In genomic region chr10:124602646-124603365, GRCh38 we compare ENCODE assay signal across 25 cellular contexts.
DNase-seq lines count a peak whose midpoint lies in the region; ATAC-seq and TF ChIP-seq lines count a peak whose summit lies in the region.
"Had no signal": no experiment of that assay in that cellular context is flagged by ENCODE, and none has a peak within 500 bp of the region (broad histone marks: within the 10 kb centered on the region; RNA-seq: fewer than 3 reads in every experiment).

No MANE protein-coding gene starts in this region.

- no peak overlapping the region for H3K27ac ChIP-seq in sigmoid colon
- H3K27ac ChIP-seq: C4-2B, epithelial cell of prostate, pancreas, uterus had no signal

- H3K27me3 Mint-ChIP-seq in stimulated activated naive CD8-positive, alpha-beta T cell treated with anti-CD3 and anti-CD28 coated beads, Interleukin-15, amount 100 ng/mL, for 72 hours, result no peaks in the 10 kb centered on the region
- H3K27me3 Mint-ChIP-seq in chondrocyte (ENCODE audit: low read depth), result no peaks in the 10 kb centered on the region
- H3K27me3 Mint-ChIP-seq in naive B cell, result no peaks in the 10 kb centered on the region
- H3K27me3 Mint-ChIP-seq: activated naive CD8-positive, alpha-beta T cell treated with anti-CD3 and anti-CD28 coated beads, Interleukin-2, amount 10 ng/mL, durations not matched to agents 7 days and 5 days; naive thymus-derived CD8-positive, alpha-beta T cell had no signal

- ATAC-seq in stimulated activated naive CD8-positive, alpha-beta T cell treated with anti-CD3 and anti-CD28 coated beads, Interleukin-15, Interleukin-2, amounts not matched to agents 100 U/mL and 50 U/mL, for 24 hours, result no peak
- no peak for ATAC-seq in stimulated activated naive CD8-positive, alpha-beta T cell treated with anti-CD3 and anti-CD28 coated beads, Interleukin-15, amount 100 ng/mL, for 72 hours
- ATAC-seq in naive B cell (ENCODE audit: low read depth in 2 of 2), result no peak
- ATAC-seq in GM18870 (IDR thresholded peaks at IDR 0.05; ENCODE audit: unreplicated experiment), result no peak
- no peak for ATAC-seq in stimulated activated effector memory CD8-positive, alpha-beta T cell treated with anti-CD3 and anti-CD28 coated beads, Interleukin-12 subunit alpha, Interleukin-12 subunit beta, amount 100 ng/mL, for 72 hours
- ATAC-seq: naive thymus-derived CD8-positive, alpha-beta T cell; pancreas had no signal

- TF ChIP-seq CTCF in chondrocyte (IDR thresholded peaks at IDR 0.05) (no peak), sigmoid colon (IDR thresholded peaks at IDR 0.05) (no peak)

- no peaks in the 10 kb centered on the region for H3K36me3 Mint-ChIP-seq in chondrocyte (ENCODE audit: low read depth)
- peaks cover 0 to 8% of the 10 kb centered on the region in 2 donors for H3K36me3 Mint-ChIP-seq in naive B cell
- H3K36me3 Mint-ChIP-seq in stimulated activated effector memory CD8-positive, alpha-beta T cell treated with anti-CD3 and anti-CD28 coated beads, Interleukin-12 subunit alpha, Interleukin-12 subunit beta, amount 100 ng/mL, for 72 hours, result peaks cover 17% of the 10 kb centered on the region
- H3K36me3 Mint-ChIP-seq: activated naive CD8-positive, alpha-beta T cell treated with anti-CD3 and anti-CD28 coated beads, Interleukin-2, amount 10 ng/mL, durations not matched to agents 7 days and 5 days had no signal

- no peaks in the 10 kb centered on the region for H3K36me3 ChIP-seq in sigmoid colon
- H3K36me3 ChIP-seq: pancreas, uterus had no signal

- intact Hi-C loops in sigmoid colon (cut with DNase I), result no loop called here

- H3K9me3 ChIP-seq in sigmoid colon, result no peaks in the 10 kb centered on the region
- H3K9me3 ChIP-seq: pancreas, uterus had no signal

- 81 to 87% methylated on average over 12 of the region's 12 CpGs for WGBS in sigmoid colon, 2 donors

- no peak for TF ChIP-seq EP300 in sigmoid colon (IDR thresholded peaks at IDR 0.05)

- peaks cover 8% of the 10 kb centered on the region for H3K4me1 Mint-ChIP-seq in stimulated activated naive CD8-positive, alpha-beta T cell treated with anti-CD3 and anti-CD28 coated beads, Interleukin-15, amount 100 ng/mL, for 72 hours
- H3K4me1 Mint-ChIP-seq in chondrocyte (ENCODE audit: low read depth) (no peaks in the 10 kb centered on the region), naive B cell (peaks cover 66 to 93% (median 90%) of the 10 kb centered on the region in 3 donors)
- peaks cover 13% of the 10 kb centered on the region for H3K4me1 Mint-ChIP-seq in stimulated activated effector memory CD8-positive, alpha-beta T cell treated with anti-CD3 and anti-CD28 coated beads, Interleukin-12 subunit alpha, Interleukin-12 subunit beta, amount 100 ng/mL, for 72 hours
- H3K4me1 Mint-ChIP-seq: activated naive CD8-positive, alpha-beta T cell treated with anti-CD3 and anti-CD28 coated beads, Interleukin-2, amount 10 ng/mL, durations not matched to agents 7 days and 5 days had no signal

- no peak overlapping the region for H3K4me3 Mint-ChIP-seq in stimulated activated naive CD8-positive, alpha-beta T cell treated with anti-CD3 and anti-CD28 coated beads, Interleukin-15, amount 100 ng/mL, for 72 hours
- no peak overlapping the region for H3K4me3 Mint-ChIP-seq in chondrocyte (ENCODE audit: unreplicated experiment)
- peak overlapping the region; percentile 48 to 90 (median 84) for H3K4me3 Mint-ChIP-seq in naive B cell
- no peak overlapping the region for H3K4me3 Mint-ChIP-seq in stimulated activated effector memory CD8-positive, alpha-beta T cell treated with anti-CD3 and anti-CD28 coated beads, Interleukin-12 subunit alpha, Interleukin-12 subunit beta, amount 100 ng/mL, for 72 hours
- H3K4me3 Mint-ChIP-seq: activated naive CD8-positive, alpha-beta T cell treated with anti-CD3 and anti-CD28 coated beads, Interleukin-2, amount 10 ng/mL, durations not matched to agents 7 days and 5 days; naive thymus-derived CD8-positive, alpha-beta T cell had no signal

- H3K9me3 Mint-ChIP-seq in stimulated activated naive CD8-positive, alpha-beta T cell treated with anti-CD3 and anti-CD28 coated beads, Interleukin-15, amount 100 ng/mL, for 72 hours, result no peaks in the 10 kb centered on the region
- no peaks in the 10 kb centered on the region for H3K9me3 Mint-ChIP-seq in chondrocyte (ENCODE audit: low read depth)
- H3K9me3 Mint-ChIP-seq in naive B cell, result peaks cover 0 to 6% (median 0%) of the 10 kb centered on the region in 7 donors
- H3K9me3 Mint-ChIP-seq in stimulated activated effector memory CD8-positive, alpha-beta T cell treated with anti-CD3 and anti-CD28 coated beads, Interleukin-12 subunit alpha, Interleukin-12 subunit beta, amount 100 ng/mL, for 72 hours, result no peaks in the 10 kb centered on the region
- H3K9me3 Mint-ChIP-seq: activated naive CD8-positive, alpha-beta T cell treated with anti-CD3 and anti-CD28 coated beads, Interleukin-2, amount 10 ng/mL, durations not matched to agents 7 days and 5 days; naive thymus-derived CD8-positive, alpha-beta T cell had no signal

- H3K4me3 ChIP-seq in sigmoid colon, result no peak overlapping the region
- H3K4me3 ChIP-seq: pancreas, uterus had no signal

- H3K4me1 ChIP-seq in sigmoid colon, result no peaks in the 10 kb centered on the region
- H3K4me1 ChIP-seq: pancreas, uterus had no signal

- DNase-seq in stimulated activated naive CD8-positive, alpha-beta T cell treated with anti-CD3 and anti-CD28 coated beads, Interleukin-15, Interleukin-2, amounts not matched to agents 100 U/mL and 50 U/mL, for 24 hours, result peak; percentile 4
- no peak for DNase-seq in stimulated activated naive CD8-positive, alpha-beta T cell treated with anti-CD3 and anti-CD28 coated beads, Interleukin-15, amount 100 ng/mL, for 72 hours
- DNase-seq in chondrocyte (ENCODE audit: low spot score) (peak; percentile 80), naive B cell (no peak), sigmoid colon (no peak), GOT3 (lab: John Stamatoyannopoulos, UW) (no peak)
- DNase-seq in stimulated activated effector memory CD8-positive, alpha-beta T cell treated with anti-CD3 and anti-CD28 coated beads, Interleukin-12 subunit alpha, Interleukin-12 subunit beta, amount 100 ng/mL, for 72 hours (ENCODE audit: low spot score in 2 of 2), result no peak
- DNase-seq: activated CD4-positive, alpha-beta T cell treated with anti-CD3 and anti-CD28 coated beads, Interleukin-2, amount 50 U/mL, for 48 hours; activated effector memory CD4-positive, alpha-beta T cell treated with anti-CD3 and anti-CD28 coated beads, Interleukin-2, amount 50 U/mL, for 16 hours; activated naive CD8-positive, alpha-beta T cell treated with anti-CD3 and anti-CD28 coated beads, Interleukin-2, amount 10 ng/mL, durations not matched to agents 7 days and 5 days; Calu3; cerebellar nuclear complex; effector CD4-positive, alpha-beta T cell; HCEC 1CT; NCI-H1417; NCI-H2081; OCI-M1; stimulated activated CD8-positive, alpha-beta memory T cell treated with anti-CD3 and anti-CD28 coated beads, Interleukin-4, amount 100 ng/mL, for 48 hours; SW 1271; uterus had no signal

- no peaks in the 10 kb centered on the region for H3K27me3 ChIP-seq in sigmoid colon
- H3K27me3 ChIP-seq: pancreas, uterus had no signal

- H3K27ac Mint-ChIP-seq in stimulated activated naive CD8-positive, alpha-beta T cell treated with anti-CD3 and anti-CD28 coated beads, Interleukin-15, amount 100 ng/mL, for 72 hours, result peak overlapping the region in 1 of 2 donors; percentile 40
- H3K27ac Mint-ChIP-seq in chondrocyte (ENCODE audit: unreplicated experiment) (no peak overlapping the region), naive B cell (peak overlapping the region; percentile 99 to 100 (median 100))
- no peak overlapping the region for H3K27ac Mint-ChIP-seq in stimulated activated effector memory CD8-positive, alpha-beta T cell treated with anti-CD3 and anti-CD28 coated beads, Interleukin-12 subunit alpha, Interleukin-12 subunit beta, amount 100 ng/mL, for 72 hours
- H3K27ac Mint-ChIP-seq: activated naive CD8-positive, alpha-beta T cell treated with anti-CD3 and anti-CD28 coated beads, Interleukin-2, amount 10 ng/mL, durations not matched to agents 7 days and 5 days had no signal

- TF ChIP-seq POLR2A in sigmoid colon (IDR thresholded peaks at IDR 0.05), result no peak

Comparison
In these comparisons a context has a peak if more than half of its experiments do, and no peak if none do; other contexts are left out.
1. DNase-seq: peak in stimulated activated naive CD8-positive, alpha-beta T cell treated with anti-CD3 and anti-CD28 coated beads, Interleukin-15, Interleukin-2, amounts not matched to agents 100 U/mL and 50 U/mL, for 24 hours (single experiment) and chondrocyte (single experiment); none in stimulated activated naive CD8-positive, alpha-beta T cell treated with anti-CD3 and anti-CD28 coated beads, Interleukin-15, amount 100 ng/mL, for 72 hours (0 of 2), naive B cell (single experiment), sigmoid colon (single experiment), stimulated activated effector memory CD8-positive, alpha-beta T cell treated with anti-CD3 and anti-CD28 coated beads, Interleukin-12 subunit alpha, Interleukin-12 subunit beta, amount 100 ng/mL, for 72 hours (0 of 2) and GOT3 (single experiment).
2. H3K27ac Mint-ChIP-seq: peak in naive B cell (6 of 6); none in chondrocyte (single experiment) and stimulated activated effector memory CD8-positive, alpha-beta T cell treated with anti-CD3 and anti-CD28 coated beads, Interleukin-12 subunit alpha, Interleukin-12 subunit beta, amount 100 ng/mL, for 72 hours (single experiment).
3. H3K4me3 Mint-ChIP-seq: peak in naive B cell (8 of 8); none in stimulated activated naive CD8-positive, alpha-beta T cell treated with anti-CD3 and anti-CD28 coated beads, Interleukin-15, amount 100 ng/mL, for 72 hours (0 of 2), chondrocyte (single experiment) and stimulated activated effector memory CD8-positive, alpha-beta T cell treated with anti-CD3 and anti-CD28 coated beads, Interleukin-12 subunit alpha, Interleukin-12 subunit beta, amount 100 ng/mL, for 72 hours (single experiment).